ENCODE assay signal across 9 cellular contexts in the genomic region with DNA sequence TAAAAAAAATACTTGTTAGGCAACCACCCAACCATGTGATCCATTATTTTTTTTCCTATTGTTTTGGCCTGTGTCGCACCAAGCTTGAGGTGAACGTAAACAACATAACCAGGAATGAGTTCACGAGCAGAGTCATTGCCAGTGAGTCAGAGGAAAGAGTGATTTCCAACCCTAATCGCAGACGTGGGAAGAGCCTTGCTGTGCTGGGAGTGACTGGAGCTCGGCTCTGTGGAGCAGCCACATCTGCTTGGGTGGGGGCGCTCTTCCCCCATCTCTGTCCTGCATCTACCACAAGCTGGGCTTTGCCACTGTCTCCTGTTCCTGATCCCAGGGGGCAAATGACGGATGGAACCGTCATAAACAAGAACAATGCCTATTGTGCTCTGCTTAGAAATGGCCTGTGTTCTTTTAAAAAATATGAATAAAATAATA.
A peak's percentile ranks its signal among the peaks of the same experiment; 100 is the strongest.
DNase-seq lines count a peak whose midpoint lies in the region; ATAC-seq, FAIRE-seq and TF ChIP-seq lines count a peak whose summit lies in the region.
"Had no signal": no experiment of that assay in that cellular context is flagged by ENCODE, and none has a peak within 500 bp of the region (broad histone marks: within the 10 kb centered on the region; RNA-seq: fewer than 3 reads in every experiment).

No MANE protein-coding gene starts in this region.

- no peak overlapping the region for H3K4me3 ChIP-seq in bronchial epithelial cell (ENCODE audit: low read depth, low read length)

- ATAC-seq in GM18519 (IDR thresholded peaks at IDR 0.05; ENCODE audit: low FRiP score, unreplicated experiment) = no peak

- no peak for TF ChIP-seq CTCF in bronchial epithelial cell (IDR thresholded peaks at IDR 0.05; ENCODE audit: insufficient read depth, low read length, severe bottlenecking)

- no peaks in the 10 kb centered on the region for H3K4me1 Mint-ChIP-seq in activated CD4-positive, alpha-beta memory T cell treated with anti-CD3 and anti-CD28 coated beads for 36 hours (ENCODE audit: low read depth)
- H3K4me1 Mint-ChIP-seq: central memory CD8-positive, alpha-beta T cell had no signal

- no peak overlapping the region for H3K4me3 Mint-ChIP-seq in activated CD4-positive, alpha-beta memory T cell treated with anti-CD3 and anti-CD28 coated beads for 36 hours
- H3K4me3 Mint-ChIP-seq: central memory CD8-positive, alpha-beta T cell had no signal

- peak; percentile 58 for FAIRE-seq in bronchial epithelial cell (lab: Jason Lieb, UNC)

- DNase-seq in AG08396 (ENCODE audit: low spot score) = peak; percentile 88
- peak; percentile 96 for DNase-seq in HT1080 (ENCODE audit: low read depth)
- peak; percentile 1 for DNase-seq in bronchial epithelial cell (ENCODE audit: low read depth)
- peak; percentile 80 for DNase-seq in kidney tubule cell (ENCODE audit: low spot score)
- no peak for DNase-seq in activated CD4-positive, alpha-beta memory T cell treated with anti-CD3 and anti-CD28 coated beads for 36 hours
- no peak for DNase-seq in activated naive CD4-positive, alpha-beta T cell (lab: John Stamatoyannopoulos, UW)
- no peak for DNase-seq in DMS 273 (lab: John Stamatoyannopoulos, UW; ENCODE audit: unreplicated experiment)

- H3K36me3 ChIP-seq in bronchial epithelial cell (ENCODE audit: control insufficient read depth, insufficient read depth, low read length) = no peaks in the 10 kb centered on the region

- H3K36me3 Mint-ChIP-seq in activated CD4-positive, alpha-beta memory T cell treated with anti-CD3 and anti-CD28 coated beads for 36 hours = no peaks in the 10 kb centered on the region

- H3K27ac Mint-ChIP-seq in activated CD4-positive, alpha-beta memory T cell treated with anti-CD3 and anti-CD28 coated beads for 36 hours = no peak overlapping the region

- POLR2A ChIA-PET in activated CD4-positive, alpha-beta memory T cell treated with anti-CD3 and anti-CD28 coated beads for 36 hours (lab: Charles Lee) = no interaction called here

- intact Hi-C loops in activated CD4-positive, alpha-beta memory T cell treated with anti-CD3 and anti-CD28 coated beads for 36 hours (cut with micrococcal nuclease) = no loop called here

- CTCF ChIA-PET in activated CD4-positive, alpha-beta memory T cell treated with anti-CD3 and anti-CD28 coated beads for 36 hours (lab: Charles Lee) = no interaction called here

- H3K9me3 Mint-ChIP-seq in activated CD4-positive, alpha-beta memory T cell treated with anti-CD3 and anti-CD28 coated beads for 36 hours = no peaks in the 10 kb centered on the region
- H3K9me3 Mint-ChIP-seq: central memory CD8-positive, alpha-beta T cell had no signal

- H3K27me3 ChIP-seq in bronchial epithelial cell (ENCODE audit: control insufficient read depth, insufficient read depth, low read length) = no peaks in the 10 kb centered on the region

- no peaks in the 10 kb centered on the region for H3K27me3 Mint-ChIP-seq in activated CD4-positive, alpha-beta memory T cell treated with anti-CD3 and anti-CD28 coated beads for 36 hours
- H3K27me3 Mint-ChIP-seq: central memory CD8-positive, alpha-beta T cell had no signal

Comparison
In these comparisons a context has a peak if more than half of its experiments do, and no peak if none do; other contexts are left out.
1. DNase-seq: peak in AG08396 (single experiment), HT1080 (single experiment), bronchial epithelial cell (single experiment) and kidney tubule cell (single experiment); none in activated CD4-positive, alpha-beta memory T cell treated with anti-CD3 and anti-CD28 coated beads for 36 hours (single experiment), activated naive CD4-positive, alpha-beta T cell (0 of 4) and DMS 273 (single experiment).